In the genomic region with DNA sequence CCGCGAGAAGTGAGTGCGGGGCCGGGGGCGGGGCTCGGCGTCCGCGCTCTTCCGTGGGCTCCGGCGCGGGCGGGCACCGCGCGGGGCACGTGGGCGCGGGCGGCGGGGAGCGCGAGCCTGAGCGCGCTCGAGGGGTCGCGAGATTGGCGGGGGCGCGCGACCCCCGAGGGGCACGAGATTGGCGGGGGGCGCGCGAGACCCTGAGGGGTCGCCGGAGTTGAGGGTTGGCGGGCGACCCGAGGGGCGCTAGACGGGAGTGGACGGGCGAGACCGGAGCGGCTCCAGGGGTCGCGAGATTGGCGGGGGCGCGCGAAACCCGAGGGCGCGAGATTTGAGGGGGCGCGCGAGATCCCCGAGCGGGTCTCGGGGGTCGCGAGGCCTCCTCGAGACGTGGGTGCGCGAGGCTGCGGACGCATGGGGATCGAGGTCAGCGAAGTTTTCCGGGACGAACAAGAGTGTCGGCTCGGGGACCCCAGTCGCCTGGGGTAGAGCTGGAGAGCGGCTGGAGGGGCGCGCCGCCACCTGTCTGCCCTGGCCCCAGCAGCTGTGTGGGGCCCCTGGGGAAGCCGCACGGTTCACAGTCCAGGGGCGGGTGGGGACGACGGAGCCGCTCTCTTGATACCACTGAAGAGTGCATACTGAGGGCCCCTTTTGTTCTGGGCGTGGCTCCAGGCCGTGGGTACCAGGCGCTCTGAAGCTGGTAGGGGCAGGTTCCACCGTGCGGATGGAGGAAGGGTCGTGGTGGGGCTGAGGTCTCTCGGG, we compare ENCODE assay signal across 8 cellular contexts. TPM values are rescaled to one million over a fixed set of nuclear protein-coding genes. Genes with fewer than 3 reads are reported as not detected.
A peak's percentile ranks its signal among the peaks of the same experiment; 100 is the strongest.
DNase-seq lines count a peak whose midpoint lies in the region; ATAC-seq and TF ChIP-seq lines count a peak whose summit lies in the region.

No MANE protein-coding gene starts in this region.

- DNase-seq in AG09309 (ENCODE audit: low read depth) (no peak), RKO (ENCODE audit: low spot score) (peak; percentile 34), caudate nucleus (lab: John Stamatoyannopoulos, UW) (no peak), ureter (ENCODE audit: low spot score) (peak; percentile 64), HPDE6-E6E7 (ENCODE audit: extremely low spot score) (no peak)

- TF ChIP-seq CTCF in AG09309 (IDR thresholded peaks at IDR 0.05; ENCODE audit: control insufficient read depth, insufficient read depth, low read depth, low read length, missing control alignments) = no peak

- peaks cover 5% of the 10 kb centered on the region for H3K36me3 ChIP-seq in mesodermal cell (ENCODE audit: control insufficient read depth, insufficient read depth, low read length)

- peak; percentile 15 for ATAC-seq in GM19452 (IDR thresholded peaks at IDR 0.05; ENCODE audit: unreplicated experiment)
- ATAC-seq in GM21786 (IDR thresholded peaks at IDR 0.05; ENCODE audit: unreplicated experiment) = no peak

- H3K27ac ChIP-seq in caudate nucleus (ENCODE audit: low read depth, low read length) (peak overlapping the region; percentile 39), mesodermal cell (ENCODE audit: low read depth, low read length, severe bottlenecking) (no peak overlapping the region)

- H3K9me3 ChIP-seq in mesodermal cell (ENCODE audit: control insufficient read depth, low read length) = no peaks in the 10 kb centered on the region

- 4 to 5% methylated on average over 68 to 81 of the region's 97 CpGs for WGBS in mesodermal cell (ENCODE audit: insufficient coverage in 2 of 2), 2 experiments

- H3K4me3 ChIP-seq in AG09309 (ENCODE audit: control insufficient read depth, low read depth, low read length) (peak overlapping the region; percentile 76), mesodermal cell (ENCODE audit: extremely low read depth, insufficient read depth, low read length, poor library complexity, severe bottlenecking) (peak overlapping the region; percentile 66)

- H3K4me1 ChIP-seq in mesodermal cell (ENCODE audit: control insufficient read depth, insufficient read depth, low read length, poor library complexity, severe bottlenecking) = peaks cover 33% of the 10 kb centered on the region

RNA-seq across cellular contexts. Expression of a gene that starts 0.7 kb away (rescaled TPM):
- 89.4 TPM for polyA plus RNA-seq in mesodermal cell (2013, experiment 1 of 2)
- 70.1 TPM for polyA plus RNA-seq in mesodermal cell (2013, experiment 2 of 2)
- 74.7 TPM for total RNA-seq in ureter

RNA-seq across cellular contexts. Expression of a gene that starts 18.1 kb away (rescaled TPM):
- polyA plus RNA-seq in mesodermal cell (2013, experiment 1 of 2) = 302 TPM
- 255 TPM for polyA plus RNA-seq in mesodermal cell (2013, experiment 2 of 2)
- 116 TPM for total RNA-seq in ureter

RNA-seq across cellular contexts. Expression of a gene that starts 22.5 kb away (rescaled TPM):
- not detected for polyA plus RNA-seq in mesodermal cell (2013, experiment 1 of 2)
- not detected for polyA plus RNA-seq in mesodermal cell (2013, experiment 2 of 2)
- total RNA-seq in ureter = 3.6 TPM

RNA-seq across cellular contexts. Expression of a gene that starts 33.9 kb away (rescaled TPM):
- 38.5 TPM for polyA plus RNA-seq in mesodermal cell (2013, experiment 1 of 2)
- polyA plus RNA-seq in mesodermal cell (2013, experiment 2 of 2) = 29.4 TPM
- total RNA-seq in ureter = 84.1 TPM

Comparison
In these comparisons a context has a peak if more than half of its experiments do, and no peak if none do; other contexts are left out.
1. DNase-seq: peak in RKO (single experiment) and ureter (single experiment); none in AG09309 (single experiment), caudate nucleus (0 of 61) and HPDE6-E6E7 (single experiment).